Comparison of ENCODE assay signal across 8 cellular contexts in the genomic region with DNA sequence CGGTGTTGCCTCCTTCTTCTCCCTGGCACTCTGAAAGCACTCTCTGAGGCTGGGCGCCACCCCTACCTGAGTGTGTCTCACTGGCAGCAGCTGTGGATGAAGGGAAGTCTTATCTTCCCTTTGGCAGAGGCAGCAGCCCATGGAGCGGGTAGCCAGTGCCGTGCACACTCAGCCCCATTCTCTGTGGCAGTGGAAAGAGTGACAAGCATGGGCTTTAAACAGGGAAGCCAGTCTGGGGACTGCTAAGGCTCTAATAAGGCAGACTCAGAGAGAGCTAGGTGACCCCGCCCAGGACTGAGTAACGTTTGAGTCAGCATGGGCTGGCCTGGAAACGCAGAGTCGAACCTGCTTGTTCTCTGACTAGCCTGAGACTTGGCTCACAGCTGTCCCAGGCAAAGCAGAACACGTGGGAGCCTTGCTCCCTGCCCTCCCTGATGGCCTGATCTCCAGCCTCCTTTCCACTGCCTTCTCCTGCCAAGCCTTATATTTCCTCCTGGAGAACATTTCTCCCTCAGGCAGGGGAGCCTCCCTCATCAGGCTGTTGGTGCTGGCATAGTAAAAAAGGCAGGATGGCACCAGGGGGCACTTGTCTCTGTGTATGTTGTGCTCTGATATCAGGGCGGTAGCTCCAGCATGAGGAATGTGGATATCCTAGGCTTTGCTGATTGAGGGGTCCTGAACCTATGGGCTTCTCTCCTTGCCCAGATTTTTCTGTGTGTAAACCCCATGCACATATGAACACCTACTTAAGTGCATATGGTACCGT.
DNase-seq lines count a peak whose midpoint lies in the region; ATAC-seq lines count a peak whose summit lies in the region.

No MANE protein-coding gene starts in this region.

- H3K4me1 Mint-ChIP-seq in activated CD8-positive, alpha-beta memory T cell treated with anti-CD3 and anti-CD28 coated beads, Interleukin-2, amount 10 ng/mL, durations not matched to agents 7 days and 5 days: peaks cover 10% of the 10 kb centered on the region

- peaks cover 43% of the 10 kb centered on the region for H3K27me3 Mint-ChIP-seq in activated CD8-positive, alpha-beta memory T cell treated with anti-CD3 and anti-CD28 coated beads, Interleukin-2, amount 10 ng/mL, durations not matched to agents 7 days and 5 days

- H3K27ac Mint-ChIP-seq in activated CD8-positive, alpha-beta memory T cell treated with anti-CD3 and anti-CD28 coated beads, Interleukin-2, amount 10 ng/mL, durations not matched to agents 7 days and 5 days: no peak overlapping the region

- CTCF ChIA-PET in activated CD8-positive, alpha-beta memory T cell treated with anti-CD3 and anti-CD28 coated beads, Interleukin-2, amount 10 ng/mL, durations not matched to agents 7 days and 5 days (lab: Charles Lee): interaction anchor here (1.2 kb wide), 1 partner anchor 11 kb away, joined by 3 read pairs; no protein-coding TSS in a partner anchor

- no peaks in the 10 kb centered on the region for H3K9me3 Mint-ChIP-seq in activated CD8-positive, alpha-beta memory T cell treated with anti-CD3 and anti-CD28 coated beads, Interleukin-2, amount 10 ng/mL, durations not matched to agents 7 days and 5 days (ENCODE audit: low read depth)

- peak; percentile 92 for ATAC-seq in GM18870 (IDR thresholded peaks at IDR 0.05; ENCODE audit: unreplicated experiment)
- peak; percentile 44 for ATAC-seq in HG03108 (IDR thresholded peaks at IDR 0.05; ENCODE audit: unreplicated experiment)
- peak; percentile 94 for ATAC-seq in activated CD8-positive, alpha-beta memory T cell treated with anti-CD3 and anti-CD28 coated beads, Interleukin-2, amount 10 ng/mL, durations not matched to agents 7 days and 5 days

- no peaks in the 10 kb centered on the region for H3K36me3 Mint-ChIP-seq in activated CD8-positive, alpha-beta memory T cell treated with anti-CD3 and anti-CD28 coated beads, Interleukin-2, amount 10 ng/mL, durations not matched to agents 7 days and 5 days

- peak; percentile 73 for DNase-seq in activated CD8-positive, alpha-beta memory T cell treated with anti-CD3 and anti-CD28 coated beads, Interleukin-2, amount 10 ng/mL, durations not matched to agents 7 days and 5 days
- DNase-seq in glomerular visceral epithelial cell (ENCODE audit: extremely low spot score): peak; percentile 85
- DNase-seq in stimulated activated CD4-positive, alpha-beta T cell treated with anti-CD3 and anti-CD28 coated beads, Interleukin-15, amount 100 ng/mL, for 24 hours: peak; percentile 83
- no peak for DNase-seq in effector CD4-positive, alpha-beta T cell
- DNase-seq in NCI-H2081 (lab: John Stamatoyannopoulos, UW): no peak
- DNase-seq in NCI-H146 treated with DMSO at 0.1 percent for 48 hours (lab: John Stamatoyannopoulos, UW; ENCODE audit: unreplicated experiment): no peak

- no peak overlapping the region for H3K4me3 Mint-ChIP-seq in activated CD8-positive, alpha-beta memory T cell treated with anti-CD3 and anti-CD28 coated beads, Interleukin-2, amount 10 ng/mL, durations not matched to agents 7 days and 5 days

Comparison
In these comparisons a context has a peak if more than half of its experiments do, and no peak if none do; other contexts are left out.
1. ATAC-seq: peak in every context shown above with its lines; median percentile 94 in activated CD8-positive, alpha-beta memory T cell treated with anti-CD3 and anti-CD28 coated beads, Interleukin-2, amount 10 ng/mL, durations not matched to agents 7 days and 5 days; 92 in GM18870; 44 in HG03108.
2. DNase-seq: peak in activated CD8-positive, alpha-beta memory T cell treated with anti-CD3 and anti-CD28 coated beads, Interleukin-2, amount 10 ng/mL, durations not matched to agents 7 days and 5 days (single experiment), glomerular visceral epithelial cell (single experiment) and stimulated activated CD4-positive, alpha-beta T cell treated with anti-CD3 and anti-CD28 coated beads, Interleukin-15, amount 100 ng/mL, for 24 hours (single experiment); none in effector CD4-positive, alpha-beta T cell (single experiment), NCI-H2081 (0 of 2) and NCI-H146 treated with DMSO at 0.1 percent for 48 hours (single experiment).